Comparison of ENCODE assay signal across 1 cellular context in the genomic region with DNA sequence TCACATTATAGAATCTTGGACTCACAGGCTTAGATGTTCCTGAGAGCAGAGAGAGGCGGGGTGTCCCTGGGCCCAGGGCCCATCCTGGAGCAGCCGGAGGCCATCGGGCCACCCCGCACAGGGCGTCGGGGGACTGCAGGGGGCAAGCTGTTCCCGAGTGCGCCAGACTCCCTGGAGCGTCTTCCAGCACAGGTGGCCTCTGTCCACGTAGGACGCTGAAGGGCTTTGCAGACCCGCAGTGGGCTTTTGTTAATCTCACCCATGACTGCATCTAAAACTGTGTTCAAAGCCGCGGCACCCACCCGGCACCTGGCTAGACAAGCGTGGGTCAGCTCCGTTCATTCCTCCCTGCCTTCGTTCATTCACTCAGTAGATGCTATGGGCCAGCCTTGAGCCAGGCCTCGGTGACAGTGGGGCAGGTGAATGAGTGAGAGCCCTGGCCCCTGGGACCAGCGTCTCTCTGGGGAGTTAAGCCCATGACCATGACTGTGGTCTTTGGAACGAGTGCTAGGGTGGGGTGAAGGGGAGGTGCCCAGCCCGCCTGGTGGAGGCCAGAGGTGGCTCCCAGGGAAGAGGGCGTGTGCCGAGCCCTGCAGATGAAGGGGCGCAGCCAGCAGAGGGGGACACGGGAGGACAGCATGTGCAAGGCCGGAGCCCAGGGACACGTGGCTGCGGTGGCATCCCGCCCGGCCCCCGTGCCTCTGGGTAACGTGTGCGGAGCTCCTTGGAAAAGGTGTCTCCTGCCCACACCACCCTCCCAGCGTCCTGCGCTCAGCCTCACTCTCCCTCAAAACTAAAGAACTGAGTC.
TF ChIP-seq lines count a peak whose summit lies in the region.

No MANE protein-coding gene starts in this region.

TF ChIP-seq in GM23338, 12 proteins besides CTCF, POLR2A, EP300 and RAD21 (continued from another document):
- TF ChIP-seq, protein P1, sequence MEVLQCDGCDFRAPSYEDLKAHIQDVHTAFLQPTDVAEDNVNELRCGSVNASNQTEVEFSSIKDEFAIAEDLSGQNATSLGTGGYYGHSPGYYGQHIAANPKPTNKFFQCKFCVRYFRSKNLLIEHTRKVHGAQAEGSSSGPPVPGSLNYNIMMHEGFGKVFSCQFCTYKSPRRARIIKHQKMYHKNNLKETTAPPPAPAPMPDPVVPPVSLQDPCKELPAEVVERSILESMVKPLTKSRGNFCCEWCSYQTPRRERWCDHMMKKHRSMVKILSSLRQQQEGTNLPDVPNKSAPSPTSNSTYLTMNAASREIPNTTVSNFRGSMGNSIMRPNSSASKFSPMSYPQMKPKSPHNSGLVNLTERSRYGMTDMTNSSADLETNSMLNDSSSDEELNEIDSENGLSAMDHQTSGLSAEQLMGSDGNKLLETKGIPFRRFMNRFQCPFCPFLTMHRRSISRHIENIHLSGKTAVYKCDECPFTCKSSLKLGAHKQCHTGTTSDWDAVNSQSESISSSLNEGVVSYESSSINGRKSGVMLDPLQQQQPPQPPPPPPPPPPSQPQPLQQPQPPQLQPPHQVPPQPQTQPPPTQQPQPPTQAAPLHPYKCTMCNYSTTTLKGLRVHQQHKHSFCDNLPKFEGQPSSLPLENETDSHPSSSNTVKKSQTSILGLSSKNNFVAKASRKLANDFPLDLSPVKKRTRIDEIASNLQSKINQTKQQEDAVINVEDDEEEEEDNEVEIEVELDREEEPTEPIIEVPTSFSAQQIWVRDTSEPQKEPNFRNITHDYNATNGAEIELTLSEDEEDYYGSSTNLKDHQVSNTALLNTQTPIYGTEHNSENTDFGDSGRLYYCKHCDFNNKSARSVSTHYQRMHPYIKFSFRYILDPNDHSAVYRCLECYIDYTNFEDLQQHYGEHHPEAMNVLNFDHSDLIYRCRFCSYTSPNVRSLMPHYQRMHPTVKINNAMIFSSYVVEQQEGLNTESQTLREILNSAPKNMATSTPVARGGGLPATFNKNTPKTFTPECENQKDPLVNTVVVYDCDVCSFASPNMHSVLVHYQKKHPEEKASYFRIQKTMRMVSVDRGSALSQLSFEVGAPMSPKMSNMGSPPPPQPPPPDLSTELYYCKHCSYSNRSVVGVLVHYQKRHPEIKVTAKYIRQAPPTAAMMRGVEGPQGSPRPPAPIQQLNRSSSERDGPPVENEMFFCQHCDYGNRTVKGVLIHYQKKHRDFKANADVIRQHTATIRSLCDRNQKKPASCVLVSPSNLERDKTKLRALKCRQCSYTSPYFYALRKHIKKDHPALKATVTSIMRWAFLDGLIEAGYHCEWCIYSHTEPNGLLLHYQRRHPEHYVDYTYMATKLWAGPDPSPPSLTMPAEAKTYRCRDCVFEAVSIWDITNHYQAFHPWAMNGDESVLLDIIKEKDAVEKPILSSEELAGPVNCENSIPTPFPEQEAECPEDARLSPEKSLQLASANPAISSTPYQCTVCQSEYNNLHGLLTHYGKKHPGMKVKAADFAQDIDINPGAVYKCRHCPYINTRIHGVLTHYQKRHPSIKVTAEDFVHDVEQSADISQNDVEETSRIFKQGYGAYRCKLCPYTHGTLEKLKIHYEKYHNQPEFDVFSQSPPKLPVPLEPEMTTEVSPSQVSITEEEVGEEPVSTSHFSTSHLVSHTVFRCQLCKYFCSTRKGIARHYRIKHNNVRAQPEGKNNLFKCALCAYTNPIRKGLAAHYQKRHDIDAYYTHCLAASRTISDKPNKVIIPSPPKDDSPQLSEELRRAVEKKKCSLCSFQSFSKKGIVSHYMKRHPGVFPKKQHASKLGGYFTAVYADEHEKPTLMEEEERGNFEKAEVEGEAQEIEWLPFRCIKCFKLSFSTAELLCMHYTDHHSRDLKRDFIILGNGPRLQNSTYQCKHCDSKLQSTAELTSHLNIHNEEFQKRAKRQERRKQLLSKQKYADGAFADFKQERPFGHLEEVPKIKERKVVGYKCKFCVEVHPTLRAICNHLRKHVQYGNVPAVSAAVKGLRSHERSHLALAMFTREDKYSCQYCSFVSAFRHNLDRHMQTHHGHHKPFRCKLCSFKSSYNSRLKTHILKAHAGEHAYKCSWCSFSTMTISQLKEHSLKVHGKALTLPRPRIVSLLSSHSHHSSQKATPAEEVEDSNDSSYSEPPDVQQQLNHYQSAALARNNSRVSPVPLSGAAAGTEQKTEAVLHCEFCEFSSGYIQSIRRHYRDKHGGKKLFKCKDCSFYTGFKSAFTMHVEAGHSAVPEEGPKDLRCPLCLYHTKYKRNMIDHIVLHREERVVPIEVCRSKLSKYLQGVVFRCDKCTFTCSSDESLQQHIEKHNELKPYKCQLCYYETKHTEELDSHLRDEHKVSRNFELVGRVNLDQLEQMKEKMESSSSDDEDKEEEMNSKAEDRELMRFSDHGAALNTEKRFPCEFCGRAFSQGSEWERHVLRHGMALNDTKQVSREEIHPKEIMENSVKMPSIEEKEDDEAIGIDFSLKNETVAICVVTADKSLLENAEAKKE (CRISPR knock-in tag; IDR thresholded peaks at IDR 0.05) = no peak
- TF ChIP-seq NANOG (IDR thresholded peaks at IDR 0.05; ENCODE audit: borderline replicate concordance) = no peak
- no peak for TF ChIP-seq JUNB (IDR thresholded peaks at IDR 0.05; ENCODE audit: unreplicated experiment)
